30 cellular contexts compared by ENCODE assay signal in genomic region chr20:63758152-63758551, GRCh38.
"Had no signal": no experiment of that assay in that cellular context is flagged by ENCODE, and none has a peak within 500 bp of the region (broad histone marks: within the 10 kb centered on the region; RNA-seq: fewer than 3 reads in every experiment).

No MANE protein-coding gene starts in this region.

- H3K9me3 ChIP-seq: body of pancreas, MG63, Peyer's patch, SJSA1 had no signal

- H3K27me3 ChIP-seq: body of pancreas, MG63, Peyer's patch, SJSA1 had no signal

- H3K36me3 ChIP-seq: MG63, Peyer's patch, SJSA1 had no signal

- H3K4me3 ChIP-seq: body of pancreas, MG63, Peyer's patch, SJSA1 had no signal

- FAIRE-seq: bronchial epithelial cell had no signal

- H3K27ac ChIP-seq: body of pancreas, Peyer's patch, RWPE1, SJSA1 had no signal

- H3K27ac Mint-ChIP-seq: activated CD4-positive, alpha-beta T cell treated with anti-CD3 and anti-CD28 coated beads, Interleukin-2, amount 10 ng/mL, durations not matched to agents 24 days and 14 days; activated naive CD4-positive, alpha-beta T cell treated with anti-CD3 and anti-CD28 coated beads, Interleukin-2, amount 50 U/mL, for 24 hours; activated T-cell treated with anti-CD3 and anti-CD28 coated beads, Interleukin-2, amount 50 U/mL, for 72 hours; activated T-helper 2 cell treated with anti-CD3 and anti-CD28 coated beads, Interferon-gamma antibody, Interleukin-2, Interleukin-4, amounts not matched to agents 10 μg/mL and 5 μg/mL and 100 μg/mL, durations not matched to agents 14 hours and 24 hours and 36 hours had no signal

- ATAC-seq: activated T-cell treated with anti-CD3 and anti-CD28 coated beads, Interleukin-2, amount 50 U/mL, for 72 hours; body of pancreas; T-helper 17 cell; WTC11 had no signal

- DNase-seq: activated CD4-positive, alpha-beta T cell treated with anti-CD3 and anti-CD28 coated beads, Interleukin-2, amount 10 ng/mL, durations not matched to agents 24 days and 14 days; activated CD4-positive, alpha-beta T cell treated with anti-CD3 and anti-CD28 coated beads, Interleukin-2, amount 50 U/mL, for 48 hours; activated CD4-positive, CD25-positive, alpha-beta regulatory T cell treated with anti-CD3 and anti-CD28 coated beads, Interleukin-2, amount 50 U/mL, for 72 hours; activated gamma-delta T cell treated with Interleukin-2 at 50 U/mL for 16 hours; activated T-cell treated with anti-CD3 and anti-CD28 coated beads, Interleukin-2, amount 50 U/mL, for 72 hours; aorta; body of pancreas; MG63; MV-4-11; NCI-H1092 treated with DMSO at 0.1 percent for 48 hours; NCI-H1417 treated with DMSO at 0.1 percent for 48 hours; NCI-H1694; NCI-H2029; NCI-H2107; NCI-H2171 treated with DMSO at 0.1 percent for 48 hours; NCI-H226; NCI-H510A treated with DMSO at 0.1 percent for 48 hours; NCI-H69; NK-92 treated with Interleukin-12 subunit alpha and Interleukin-12 subunit beta, amount 100 ng/mL, for 24 hours; Peyer's patch; SHP77; T-helper 17 cell; T-helper 9 cell had no signal

- H3K36me3 Mint-ChIP-seq: activated naive CD4-positive, alpha-beta T cell treated with anti-CD3 and anti-CD28 coated beads, Interleukin-2, amount 50 U/mL, for 24 hours had no signal

- H3K27me3 Mint-ChIP-seq: activated naive CD4-positive, alpha-beta T cell treated with anti-CD3 and anti-CD28 coated beads, Interleukin-2, amount 50 U/mL, for 24 hours; central memory CD8-positive, alpha-beta T cell; T-helper 17 cell had no signal

- H3K4me1 ChIP-seq: body of pancreas, Peyer's patch, SJSA1 had no signal

- H3K4me3 Mint-ChIP-seq: activated CD4-positive, alpha-beta T cell treated with anti-CD3 and anti-CD28 coated beads, Interleukin-2, amount 10 ng/mL, durations not matched to agents 24 days and 14 days; activated naive CD4-positive, alpha-beta T cell treated with anti-CD3 and anti-CD28 coated beads, Interleukin-2, amount 50 U/mL, for 24 hours; activated T-cell treated with anti-CD3 and anti-CD28 coated beads, Interleukin-2, amount 50 U/mL, for 72 hours; central memory CD8-positive, alpha-beta T cell; WTC11 had no signal

- H3K9me3 Mint-ChIP-seq: activated CD4-positive, alpha-beta T cell treated with anti-CD3 and anti-CD28 coated beads, Interleukin-2, amount 10 ng/mL, durations not matched to agents 24 days and 14 days; activated naive CD4-positive, alpha-beta T cell treated with anti-CD3 and anti-CD28 coated beads, Interleukin-2, amount 50 U/mL, for 24 hours; activated T-cell treated with anti-CD3 and anti-CD28 coated beads, Interleukin-2, amount 50 U/mL, for 72 hours; activated T-helper 2 cell treated with anti-CD3 and anti-CD28 coated beads, Interferon-gamma antibody, Interleukin-2, Interleukin-4, amounts not matched to agents 10 μg/mL and 5 μg/mL and 100 μg/mL, durations not matched to agents 14 hours and 24 hours and 36 hours; central memory CD8-positive, alpha-beta T cell had no signal
